ENCODE assay signal across 9 cellular contexts in the genomic region with DNA sequence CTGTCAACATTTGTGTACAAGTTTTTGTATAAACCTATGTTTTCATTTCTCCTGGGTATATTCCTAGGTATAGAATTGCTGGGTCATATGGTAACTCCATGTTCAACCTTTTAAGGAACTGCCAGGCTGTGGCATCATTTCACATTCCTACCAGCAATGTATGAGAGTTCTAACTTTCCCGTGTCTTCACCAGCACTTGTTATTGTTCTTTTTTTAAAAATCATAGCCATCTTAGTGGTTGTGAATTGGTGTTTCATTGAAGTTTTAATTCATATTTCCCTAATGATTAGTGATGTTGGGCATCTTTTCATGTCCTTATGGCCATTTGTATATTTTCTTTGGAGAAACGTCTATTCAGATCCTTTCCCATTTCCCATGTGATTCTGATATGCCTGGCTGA.
"Had no signal": no experiment of that assay in that cellular context is flagged by ENCODE, and none has a peak within 500 bp of the region (broad histone marks: within the 10 kb centered on the region; RNA-seq: fewer than 3 reads in every experiment).

No MANE protein-coding gene starts in this region.

- H3K9me3 ChIP-seq: HAP-1 had no signal

- H3K36me3 Mint-ChIP-seq: IgD-negative memory B cell had no signal

- H3K4me3 Mint-ChIP-seq: IgD-negative memory B cell had no signal

- ATAC-seq: HCT116, HepG2 had no signal

- H3K9ac ChIP-seq: GM23248 had no signal

- H3K4me1 ChIP-seq: HAP-1 had no signal

- H3K27ac ChIP-seq: GM23248, HL-60 had no signal

- H2AFZ ChIP-seq: GM23248 had no signal

- FAIRE-seq: HepG2 had no signal

- H3K36me3 ChIP-seq: HAP-1 had no signal

- DNase-seq: GM23248, GOT3, H7, KG1 had no signal

- H3K27ac Mint-ChIP-seq: IgD-negative memory B cell had no signal

- H3K4me3 ChIP-seq: GM23248, HAP-1 had no signal
